Comparison of ENCODE assay signal across 8 cellular contexts in the genomic region with DNA sequence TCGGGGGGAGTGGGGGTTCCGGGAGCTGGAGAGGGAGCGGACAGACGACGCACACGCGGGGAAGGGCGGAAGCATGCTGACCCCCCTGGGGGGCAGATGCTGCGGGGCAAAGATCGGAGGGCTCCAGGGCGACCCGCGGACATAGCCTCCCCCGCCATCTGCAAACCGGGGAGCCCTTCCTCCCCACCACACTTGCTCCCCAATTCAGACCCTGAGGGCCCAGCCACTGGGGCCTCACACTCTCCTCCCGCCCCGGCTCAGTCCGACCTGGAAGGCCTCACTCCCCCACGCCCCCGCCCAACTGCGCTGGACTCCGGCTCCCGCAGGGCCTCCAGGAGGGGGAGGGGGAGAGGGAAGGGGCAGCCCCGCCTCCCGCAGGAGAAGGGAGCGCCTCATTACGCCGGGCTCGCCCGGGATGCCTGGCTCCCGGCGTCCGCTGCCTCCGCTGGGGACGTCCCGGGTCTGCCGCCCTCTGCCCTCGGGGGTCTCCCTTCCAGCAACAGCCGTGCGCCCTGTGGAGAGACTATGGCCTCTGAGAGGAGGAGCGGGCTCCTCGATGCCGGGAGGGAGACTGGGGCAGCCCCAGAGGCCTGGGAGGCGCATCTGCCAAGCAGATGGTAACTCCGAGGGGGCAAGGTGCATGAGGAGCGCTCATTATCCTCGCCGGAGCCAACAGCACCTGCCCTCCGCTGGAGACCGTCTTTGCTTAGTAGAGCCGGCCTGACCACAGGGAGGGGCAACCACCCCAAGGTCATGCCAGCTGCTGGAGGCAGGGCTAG. TPM values are rescaled to one million over a fixed set of nuclear protein-coding genes. Genes with fewer than 3 reads are reported as not detected.
DNase-seq lines count a peak whose midpoint lies in the region; ATAC-seq and TF ChIP-seq lines count a peak whose summit lies in the region.

No MANE protein-coding gene starts in this region.

- no peak for ATAC-seq in GM18907 (IDR thresholded peaks at IDR 0.05; ENCODE audit: unreplicated experiment)

- TF ChIP-seq CTCF in epithelial cell of proximal tubule (conservative IDR thresholded peaks at IDR 0.05; ENCODE audit: low read depth, low read length): no peak

- DNase-seq in AG20443 (ENCODE audit: low spot score): peak; percentile 69
- peak; percentile 28 for DNase-seq in HT1080 (ENCODE audit: low read depth)
- DNase-seq in SW480 (ENCODE audit: low spot score): peak; percentile 81
- no peak for DNase-seq in epithelial cell of proximal tubule (ENCODE audit: low read depth)
- peak; percentile 81 for DNase-seq in mucosa of gallbladder (ENCODE audit: low spot score)
- DNase-seq in ureter (ENCODE audit: low spot score): peak; percentile 77
- no peak for DNase-seq in GM19238 (ENCODE audit: insufficient read length, low spot score)

- peak overlapping the region; percentile 97 for H3K4me3 ChIP-seq in epithelial cell of proximal tubule (ENCODE audit: low read depth, low read length)

RNA-seq across cellular contexts. Expression of gene CAMK2N1, which starts 0.6 kb away (rescaled TPM):
- total RNA-seq in HT1080 (2014; rRNA removed; shearing (Covaris generic)): 13.3 and 15.2 TPM in 2 replicates
- polyA plus RNA-seq in HT1080 (2015; cell fraction: cytosol; rRNA removed): 54.5 and 61.8 TPM in 2 replicates
- polyA plus RNA-seq in HT1080 (2015; cell fraction: nucleus; rRNA removed): 17.9 and 19.4 TPM in 2 replicates
- 18.2 and 19.7 TPM in 2 replicates for total RNA-seq in epithelial cell of proximal tubule
- 140 TPM for total RNA-seq in mucosa of gallbladder
- total RNA-seq in ureter: 39.5 TPM

RNA-seq across cellular contexts. Expression of gene MUL1, which starts 21.3 kb away (rescaled TPM):
- 38.3 and 40.6 TPM in 2 replicates for total RNA-seq in HT1080 (2014; rRNA removed; shearing (Covaris generic))
- polyA plus RNA-seq in HT1080 (2015; cell fraction: cytosol; rRNA removed): 35.9 and 37.4 TPM in 2 replicates
- 31.0 and 34.8 TPM in 2 replicates for polyA plus RNA-seq in HT1080 (2015; cell fraction: nucleus; rRNA removed)
- 24.6 and 30.4 TPM in 2 replicates for total RNA-seq in epithelial cell of proximal tubule
- total RNA-seq in mucosa of gallbladder: 36.6 TPM
- 29.9 TPM for total RNA-seq in ureter

Comparison
In these comparisons a context has a peak if more than half of its experiments do, and no peak if none do; other contexts are left out.
1. DNase-seq: peak in AG20443 (single experiment), HT1080 (single experiment), SW480 (single experiment), mucosa of gallbladder (single experiment) and ureter (single experiment); none in epithelial cell of proximal tubule (single experiment) and GM19238 (single experiment).